ENCODE assay signal across 1 cellular context in genomic region chr2:226559536-226559935, GRCh38.
TF ChIP-seq lines count a peak whose summit lies in the region.

No MANE protein-coding gene starts in this region.

TF ChIP-seq in HepG2, 621 proteins besides CTCF, POLR2A, EP300 and RAD21 (continued from another document and continues in another):
- no peak for TF ChIP-seq ZNF280B (CRISPR knock-in tag; IDR thresholded peaks at IDR 0.05; ENCODE audit: borderline replicate concordance)
- TF ChIP-seq ZFP36 (IDR thresholded peaks at IDR 0.05; ENCODE audit: borderline replicate concordance, low read depth, low read length, partially characterized antibody) = no peak
- no peak; the same call in 1 of the 2 replicates for TF ChIP-seq AFF4 (CRISPR knock-in tag; IDR thresholded peaks at IDR 0.05)
- no peak for TF ChIP-seq MYC (CRISPR knock-in tag; IDR thresholded peaks at IDR 0.05; ENCODE audit: borderline replicate concordance)
- TF ChIP-seq POLR2G (IDR thresholded peaks at IDR 0.05; ENCODE audit: low read depth, low read length) = no peak
- peak; percentile 98 for TF ChIP-seq NFIC (IDR thresholded peaks at IDR 0.05; ENCODE audit: low read length)
- TF ChIP-seq ZNF317 (CRISPR knock-in tag; IDR thresholded peaks at IDR 0.05) = 0 out of 2 replicates have a peak, but pooled peaks have one; percentile 72
- no peak for TF ChIP-seq SRSF9 (IDR thresholded peaks at IDR 0.05; ENCODE audit: borderline replicate concordance, insufficient read depth, low read depth, low read length, poor library complexity, severe bottlenecking)
- TF ChIP-seq ONECUT2 (CRISPR knock-in tag; IDR thresholded peaks at IDR 0.05) = 0 out of 2 replicates have a peak, but pooled peaks have one; percentile 13
- no peak for TF ChIP-seq ZNF530 (CRISPR knock-in tag; IDR thresholded peaks at IDR 0.05; ENCODE audit: low read depth)
- TF ChIP-seq JUN (CRISPR knock-in tag; IDR thresholded peaks at IDR 0.05) = peak; percentile 74; the same call in 1 of the 2 replicates
- TF ChIP-seq ZIK1 (CRISPR knock-in tag; IDR thresholded peaks at IDR 0.05; ENCODE audit: borderline replicate concordance, low read depth) = no peak
- no peak for TF ChIP-seq PAWR (CRISPR knock-in tag; IDR thresholded peaks at IDR 0.05; ENCODE audit: borderline replicate concordance)
- no peak for TF ChIP-seq MAFG (CRISPR knock-in tag; IDR thresholded peaks at IDR 0.05)
- peak; percentile 99 for TF ChIP-seq HMG20A (CRISPR knock-in tag; IDR thresholded peaks at IDR 0.05; ENCODE audit: borderline replicate concordance)
- no peak for TF ChIP-seq RORA (CRISPR knock-in tag; IDR thresholded peaks at IDR 0.05)
- TF ChIP-seq ZBTB3 (CRISPR knock-in tag; IDR thresholded peaks at IDR 0.05; ENCODE audit: borderline replicate concordance, low read depth) = no peak
- TF ChIP-seq KDM2A (CRISPR knock-in tag; IDR thresholded peaks at IDR 0.05; ENCODE audit: borderline replicate concordance, low read depth) = no peak
- no peak for TF ChIP-seq DZIP1 (CRISPR knock-in tag; IDR thresholded peaks at IDR 0.05)
- no peak for TF ChIP-seq CBX2 (IDR thresholded peaks at IDR 0.05; ENCODE audit: low read depth, low read length)
- no peak for TF ChIP-seq CBX2 (CRISPR knock-in tag; IDR thresholded peaks at IDR 0.05; ENCODE audit: low read depth)
- peak; percentile 84 for TF ChIP-seq NR2F2 (IDR thresholded peaks at IDR 0.05; ENCODE audit: borderline replicate concordance, low read depth)
- peak; percentile 90 for TF ChIP-seq ZBED4 (CRISPR knock-in tag; IDR thresholded peaks at IDR 0.05; ENCODE audit: borderline replicate concordance)
- TF ChIP-seq ZNF124 (CRISPR knock-in tag; IDR thresholded peaks at IDR 0.05) = peak; percentile 87; the same call in 1 of the 2 replicates
- no peak for TF ChIP-seq U2AF1 (optimal IDR thresholded peaks at IDR 0.05; ENCODE audit: low read depth, low read length)
- TF ChIP-seq ZNF737 (CRISPR knock-in tag; IDR thresholded peaks at IDR 0.05; ENCODE audit: borderline replicate concordance) = no peak
- TF ChIP-seq ATF7 (IDR thresholded peaks at IDR 0.05) = peak; percentile 86
- TF ChIP-seq ATF7 (CRISPR knock-in tag; IDR thresholded peaks at IDR 0.05) = no peak; the same call in 1 of the 2 replicates
- TF ChIP-seq ZMYM3 (CRISPR knock-in tag; IDR thresholded peaks at IDR 0.05) = peak; percentile 66; the same call in 1 of the 2 replicates
- no peak for TF ChIP-seq E2F2 (CRISPR knock-in tag; IDR thresholded peaks at IDR 0.05; ENCODE audit: borderline replicate concordance)
- TF ChIP-seq SIX1 (CRISPR knock-in tag; IDR thresholded peaks at IDR 0.05; ENCODE audit: borderline replicate concordance) = peak; percentile 85; the same call in 1 of the 2 replicates
- no peak for TF ChIP-seq ZNF513 (CRISPR knock-in tag; conservative IDR thresholded peaks at IDR 0.05)
- peak; percentile 47 for TF ChIP-seq FOXP1 (IDR thresholded peaks at IDR 0.05)
- TF ChIP-seq FOXP1 (CRISPR knock-in tag; IDR thresholded peaks at IDR 0.05) = peak; percentile 93
- TF ChIP-seq HIVEP1 (CRISPR knock-in tag; IDR thresholded peaks at IDR 0.05) = no peak
- peak; percentile 92 for TF ChIP-seq HMG20B (CRISPR knock-in tag; conservative IDR thresholded peaks at IDR 0.05)
- TF ChIP-seq ZSCAN9 (CRISPR knock-in tag; IDR thresholded peaks at IDR 0.05; ENCODE audit: borderline replicate concordance) = peak; percentile 96
- no peak for TF ChIP-seq HINFP (CRISPR knock-in tag; IDR thresholded peaks at IDR 0.05; ENCODE audit: low read depth)
- no peak for TF ChIP-seq ZBTB10 (CRISPR knock-in tag; IDR thresholded peaks at IDR 0.05; ENCODE audit: borderline replicate concordance)
- TF ChIP-seq SKI (IDR thresholded peaks at IDR 0.05; ENCODE audit: partially characterized antibody) = peak; percentile 54
- peak; percentile 21; the same call in 1 of the 2 replicates for TF ChIP-seq ZBTB34 (CRISPR knock-in tag; IDR thresholded peaks at IDR 0.05)
